9 cellular contexts compared by ENCODE assay signal in genomic region chr11:75344761-75345454, GRCh38. TPM values are rescaled to one million over a fixed set of nuclear protein-coding genes. Genes with fewer than 3 reads are reported as not detected.
DNase-seq lines count a peak whose midpoint lies in the region; ATAC-seq and TF ChIP-seq lines count a peak whose summit lies in the region.
"Had no signal": no experiment of that assay in that cellular context is flagged by ENCODE, and none has a peak within 500 bp of the region (broad histone marks: within the 10 kb centered on the region; RNA-seq: fewer than 3 reads in every experiment).

No MANE protein-coding gene starts in this region.

- no peak overlapping the region for H3K4me2 ChIP-seq in DND-41 (ENCODE audit: insufficient read depth, low read length)

- POLR2A ChIA-PET in MCF 10A (lab: Yijun Ruan, JAX), result no interaction called here

- peaks cover 79% of the 10 kb centered on the region for H3K4me1 ChIP-seq in DND-41 (ENCODE audit: insufficient read depth, low read length)
- peaks cover 100% of the 10 kb centered on the region in 4 donors for H3K4me1 ChIP-seq in esophagus muscularis mucosa

- no peak overlapping the region for H3K9ac ChIP-seq in DND-41 (ENCODE audit: low read depth, low read length)

- no peaks in the 10 kb centered on the region for H3K27me3 Mint-ChIP-seq in MCF 10A (ENCODE audit: insufficient read depth, unreplicated experiment)

- H3K9me3 Mint-ChIP-seq in stimulated activated effector memory CD8-positive, alpha-beta T cell treated with anti-CD3 and anti-CD28 coated beads, Interleukin-12 subunit alpha, Interleukin-12 subunit beta, amount 100 ng/mL, for 72 hours, result no peaks in the 10 kb centered on the region
- no peaks in the 10 kb centered on the region for H3K9me3 Mint-ChIP-seq in MCF 10A (ENCODE audit: unreplicated experiment)

- CTCF ChIA-PET in MCF 10A (lab: Yijun Ruan, JAX), result no interaction called here

- TF ChIP-seq EP300 in esophagus muscularis mucosa (IDR thresholded peaks at IDR 0.05), result no peak

- intact Hi-C loops in esophagus muscularis mucosa (cut with DNase I) (no loop called here), MCF 10A (cut with micrococcal nuclease) (no loop called here)

- 83% methylated on average over 9 of the region's 11 CpGs for WGBS in esophagus muscularis mucosa

- H3K4me3 ChIP-seq in DND-41 (ENCODE audit: low read depth in 1 of 2, low read length in 2 of 2), result no peak overlapping the region
- H3K4me3 ChIP-seq in esophagus muscularis mucosa, result no peak overlapping the region

- H3K27me3 ChIP-seq in DND-41 (ENCODE audit: insufficient read depth, low read length, poor library complexity) (no peaks in the 10 kb centered on the region), esophagus muscularis mucosa (no peaks in the 10 kb centered on the region)

- H2AFZ ChIP-seq in DND-41 (ENCODE audit: low read depth, low read length), result no peak overlapping the region

- peaks cover 66% of the 10 kb centered on the region for H3K79me2 ChIP-seq in DND-41 (ENCODE audit: insufficient read depth, low read length)

- no peak overlapping the region for H3K4me3 Mint-ChIP-seq in stimulated activated effector memory CD8-positive, alpha-beta T cell treated with anti-CD3 and anti-CD28 coated beads, Interleukin-12 subunit alpha, Interleukin-12 subunit beta, amount 100 ng/mL, for 72 hours
- H3K4me3 Mint-ChIP-seq in MCF 10A (ENCODE audit: unreplicated experiment), result no peak overlapping the region

- no peaks in the 10 kb centered on the region for H3K9me3 ChIP-seq in DND-41 (ENCODE audit: insufficient read depth, low read length, severe bottlenecking)
- H3K9me3 ChIP-seq in esophagus muscularis mucosa, result no peaks in the 10 kb centered on the region

- 0 out of 2 replicates have a peak, but pooled peaks cover 2% of the 10 kb centered on the region for H4K20me1 ChIP-seq in DND-41 (ENCODE audit: insufficient read depth, low read length)

- TF ChIP-seq CTCF in DND-41 (IDR thresholded peaks at IDR 0.05; ENCODE audit: borderline replicate concordance, extremely low read depth, low read length, poor library complexity, severe bottlenecking) (no peak), esophagus muscularis mucosa (IDR thresholded peaks at IDR 0.05) (no peak), MCF 10A (IDR thresholded peaks at IDR 0.05; ENCODE audit: unreplicated experiment) (no peak)

- H3K36me3 ChIP-seq in DND-41 (ENCODE audit: insufficient read depth, low read length) (no peaks in the 10 kb centered on the region), esophagus muscularis mucosa (no peaks in the 10 kb centered on the region)

- DNase-seq in DND-41 (peak; percentile 58), NCI-H510A treated with DMSO at 0.1 percent for 48 hours (lab: John Stamatoyannopoulos, UW) (peak; percentile 73), esophagus muscularis mucosa (ENCODE audit: extremely low spot score) (no peak), GM19240 (ENCODE audit: insufficient read length, low spot score) (no peak), MCF 10A (ENCODE audit: unreplicated experiment) (no peak), NCI-H2107 (lab: John Stamatoyannopoulos, UW) (no peak)
- no peak for DNase-seq in stimulated activated effector memory CD8-positive, alpha-beta T cell treated with anti-CD3 and anti-CD28 coated beads, Interleukin-12 subunit alpha, Interleukin-12 subunit beta, amount 100 ng/mL, for 72 hours (ENCODE audit: low spot score in 2 of 2)
- DNase-seq: cerebellar nuclear complex, Right ventricle myocardium superior had no signal

- BruUV-seq in MCF 10A (replicated peaks; lab: Mats Ljungman, UMichigan), result no TSS peak

- TF ChIP-seq POLR2A in esophagus muscularis mucosa (IDR thresholded peaks at IDR 0.05; ENCODE audit: low read depth), result no peak

- H3K36me3 Mint-ChIP-seq in stimulated activated effector memory CD8-positive, alpha-beta T cell treated with anti-CD3 and anti-CD28 coated beads, Interleukin-12 subunit alpha, Interleukin-12 subunit beta, amount 100 ng/mL, for 72 hours, result no peaks in the 10 kb centered on the region
- H3K36me3 Mint-ChIP-seq in MCF 10A (ENCODE audit: insufficient read depth, unreplicated experiment), result peaks cover 5% of the 10 kb centered on the region

- peak; percentile 7; the same call in 2 of the 3 replicates for ATAC-seq in DND-41 (ENCODE audit: insufficient read depth, low read depth)
- ATAC-seq in stimulated activated effector memory CD8-positive, alpha-beta T cell treated with anti-CD3 and anti-CD28 coated beads, Interleukin-12 subunit alpha, Interleukin-12 subunit beta, amount 100 ng/mL, for 72 hours, result no peak

- H3K27ac Mint-ChIP-seq in stimulated activated effector memory CD8-positive, alpha-beta T cell treated with anti-CD3 and anti-CD28 coated beads, Interleukin-12 subunit alpha, Interleukin-12 subunit beta, amount 100 ng/mL, for 72 hours, result peak overlapping the region; percentile 95
- H3K27ac Mint-ChIP-seq in MCF 10A (ENCODE audit: low read depth, unreplicated experiment), result no peak overlapping the region

- peaks cover 73% of the 10 kb centered on the region for H3K4me1 Mint-ChIP-seq in stimulated activated effector memory CD8-positive, alpha-beta T cell treated with anti-CD3 and anti-CD28 coated beads, Interleukin-12 subunit alpha, Interleukin-12 subunit beta, amount 100 ng/mL, for 72 hours
- peaks cover 29% of the 10 kb centered on the region for H3K4me1 Mint-ChIP-seq in MCF 10A (ENCODE audit: insufficient read depth, unreplicated experiment)

- H3K27ac ChIP-seq in DND-41 (ENCODE audit: low read length), result peak overlapping the region; percentile 64
- peak overlapping the region; percentile 95 to 98 (median 97) for H3K27ac ChIP-seq in esophagus muscularis mucosa (replicated peaks in 1 of 4)

RNA-seq across cellular contexts. Expression of gene ARRB1, which starts 6.6 kb away (rescaled TPM):
- total RNA-seq in esophagus muscularis mucosa (100 to 1,000 TPM in 1 of 4 donors, 10 to 100 TPM in 3; 41.1 to 102 (median 76.7) TPM), MCF 10A (2022) (0.44 and 0.98 TPM in 2 replicates)

RNA-seq across cellular contexts. Expression of gene RPS3, which starts 54.4 kb away (rescaled TPM):
- total RNA-seq in esophagus muscularis mucosa (1,000 to 10,000 TPM in 3 of 4 donors, 100 to 1,000 TPM in 1; 879 to 1,878 (median 1,387) TPM), MCF 10A (2022) (3,172 and 3,444 TPM in 2 replicates)

Comparison
In these comparisons a context has a peak if more than half of its experiments do, and no peak if none do; other contexts are left out.
1. DNase-seq: peak in DND-41 (single experiment) and NCI-H510A treated with DMSO at 0.1 percent for 48 hours (single experiment); none in esophagus muscularis mucosa (single experiment), stimulated activated effector memory CD8-positive, alpha-beta T cell treated with anti-CD3 and anti-CD28 coated beads, Interleukin-12 subunit alpha, Interleukin-12 subunit beta, amount 100 ng/mL, for 72 hours (0 of 2), GM19240 (single experiment), MCF 10A (single experiment) and NCI-H2107 (single experiment).
2. RNA of gene ARRB1, which starts 6.6 kb away (total RNA-seq): 41.1 to 102 TPM in esophagus muscularis mucosa; 0.44 to 0.98 TPM in MCF 10A; every median in the first group is over 10 times any median in the second.